ENCODE assay signal across 13 cellular contexts in genomic region chr4:2907706-2908293, GRCh38. TPM values are rescaled to one million over a fixed set of nuclear protein-coding genes. Genes with fewer than 3 reads are reported as not detected.
DNase-seq lines count a peak whose midpoint lies in the region; ATAC-seq and TF ChIP-seq lines count a peak whose summit lies in the region.
"Had no signal": no experiment of that assay in that cellular context is flagged by ENCODE, and none has a peak within 500 bp of the region (broad histone marks: within the 10 kb centered on the region; RNA-seq: fewer than 3 reads in every experiment).

No MANE protein-coding gene starts in this region.

- no peaks in the 10 kb centered on the region for H3K27me3 Mint-ChIP-seq in activated CD4-positive, alpha-beta T cell treated with anti-CD3 and anti-CD28 coated beads, Interleukin-2, amount 10 ng/mL, durations not matched to agents 7 days and 5 days
- H3K27me3 Mint-ChIP-seq in endothelial cell (ENCODE audit: unreplicated experiment) = peaks cover 2% of the 10 kb centered on the region
- H3K27me3 Mint-ChIP-seq in progenitor cell of endocrine pancreas = no peaks in the 10 kb centered on the region

- peak overlapping the region; percentile 57 for H3K27ac Mint-ChIP-seq in activated CD4-positive, alpha-beta T cell treated with anti-CD3 and anti-CD28 coated beads, Interleukin-2, amount 10 ng/mL, durations not matched to agents 7 days and 5 days
- H3K27ac Mint-ChIP-seq in endothelial cell (ENCODE audit: unreplicated experiment) (peak overlapping the region; percentile 86), progenitor cell of endocrine pancreas (peak overlapping the region; percentile 96)

- H3K4me3 Mint-ChIP-seq in activated CD4-positive, alpha-beta T cell treated with anti-CD3 and anti-CD28 coated beads, Interleukin-2, amount 10 ng/mL, durations not matched to agents 7 days and 5 days = no peak overlapping the region
- peak overlapping the region; percentile 81 for H3K4me3 Mint-ChIP-seq in endothelial cell (ENCODE audit: unreplicated experiment)
- H3K4me3 Mint-ChIP-seq in progenitor cell of endocrine pancreas (ENCODE audit: low read depth) = peak overlapping the region; percentile 55

- TF ChIP-seq POLR2A in erythroblast (IDR thresholded peaks at IDR 0.05; ENCODE audit: low read length) = no peak

- peaks cover 22% of the 10 kb centered on the region for H3K4me1 Mint-ChIP-seq in activated CD4-positive, alpha-beta T cell treated with anti-CD3 and anti-CD28 coated beads, Interleukin-2, amount 10 ng/mL, durations not matched to agents 7 days and 5 days
- H3K4me1 Mint-ChIP-seq in endothelial cell (ENCODE audit: unreplicated experiment) (peaks cover 11% of the 10 kb centered on the region), progenitor cell of endocrine pancreas (ENCODE audit: low read depth) (peaks cover 46% of the 10 kb centered on the region)

- no peak for TF ChIP-seq CTCF in endothelial cell (IDR thresholded peaks at IDR 0.05; ENCODE audit: unreplicated experiment)
- no peak for TF ChIP-seq CTCF in progenitor cell of endocrine pancreas (IDR thresholded peaks at IDR 0.05; ENCODE audit: unreplicated experiment)

- DNase-seq in activated CD4-positive, alpha-beta T cell treated with anti-CD3 and anti-CD28 coated beads, Interleukin-2, amount 10 ng/mL, durations not matched to agents 7 days and 5 days = no peak
- DNase-seq in activated CD4-positive, alpha-beta T cell treated with anti-CD3 and anti-CD28 coated beads for 1 hour = no peak
- peak; percentile 23 for DNase-seq in NCI-H1417 treated with DMSO at 0.1 percent for 48 hours (lab: John Stamatoyannopoulos, UW)
- no peak for DNase-seq in endothelial cell (ENCODE audit: low spot score)
- peak; percentile 50 for DNase-seq in progenitor cell of endocrine pancreas (ENCODE audit: low spot score, unreplicated experiment)
- DNase-seq in erythroblast (lab: John Stamatoyannopoulos, UW) = no peak
- DNase-seq: ACHN; activated effector memory CD4-positive, alpha-beta T cell treated with anti-CD3 and anti-CD28 coated beads, Interleukin-2, amount 50 U/mL, for 16 hours; NCI-H1105; ovary; SK-N-SH had no signal

- CTCF ChIA-PET in activated CD4-positive, alpha-beta T cell treated with anti-CD3 and anti-CD28 coated beads, Interleukin-2, amount 10 ng/mL, durations not matched to agents 7 days and 5 days (lab: Charles Lee) = no interaction called here

- ATAC-seq in HG02610 (IDR thresholded peaks at IDR 0.05; ENCODE audit: unreplicated experiment) (no peak), HG02981 (IDR thresholded peaks at IDR 0.05; ENCODE audit: unreplicated experiment) (no peak)

- H3K9me3 Mint-ChIP-seq in activated CD4-positive, alpha-beta T cell treated with anti-CD3 and anti-CD28 coated beads, Interleukin-2, amount 10 ng/mL, durations not matched to agents 7 days and 5 days = no peaks in the 10 kb centered on the region
- H3K9me3 Mint-ChIP-seq in endothelial cell (ENCODE audit: unreplicated experiment) (no peaks in the 10 kb centered on the region), progenitor cell of endocrine pancreas (ENCODE audit: low read depth) (no peaks in the 10 kb centered on the region)

- peaks cover 54% of the 10 kb centered on the region for H3K36me3 Mint-ChIP-seq in activated CD4-positive, alpha-beta T cell treated with anti-CD3 and anti-CD28 coated beads, Interleukin-2, amount 10 ng/mL, durations not matched to agents 7 days and 5 days (ENCODE audit: low read depth)
- peaks cover 69% of the 10 kb centered on the region for H3K36me3 Mint-ChIP-seq in endothelial cell (ENCODE audit: low read depth, unreplicated experiment)
- peaks cover 30% of the 10 kb centered on the region for H3K36me3 Mint-ChIP-seq in progenitor cell of endocrine pancreas (ENCODE audit: insufficient read depth)

- POLR2A ChIA-PET in activated CD4-positive, alpha-beta T cell treated with anti-CD3 and anti-CD28 coated beads, Interleukin-2, amount 10 ng/mL, durations not matched to agents 7 days and 5 days (lab: Charles Lee) = no interaction called here

RNA-seq across cellular contexts. Expression of gene NOP14, which starts 55.4 kb away (rescaled TPM):
- total RNA-seq in activated CD4-positive, alpha-beta T cell treated with anti-CD3 and anti-CD28 coated beads, Interleukin-2, amount 10 ng/mL, durations not matched to agents 7 days and 5 days = 10 to 100 TPM; 49.1 to 50.7 TPM
- total RNA-seq in endothelial cell (ENCODE audit: unreplicated experiment) = 22.9 TPM
- 31.5 and 33.4 TPM in 2 replicates for total RNA-seq in progenitor cell of endocrine pancreas

RNA-seq across cellular contexts. Expression of gene GRK4, which starts 55.6 kb away (rescaled TPM):
- total RNA-seq in activated CD4-positive, alpha-beta T cell treated with anti-CD3 and anti-CD28 coated beads, Interleukin-2, amount 10 ng/mL, durations not matched to agents 7 days and 5 days = 1 to 10 TPM; 2.5 to 5.2 TPM
- total RNA-seq in endothelial cell (ENCODE audit: unreplicated experiment) (5.9 TPM), progenitor cell of endocrine pancreas (14.9 and 16.2 TPM in 2 replicates)

Comparison
In these comparisons a context has a peak if more than half of its experiments do, and no peak if none do; other contexts are left out.
1. DNase-seq: peak in NCI-H1417 treated with DMSO at 0.1 percent for 48 hours (single experiment) and progenitor cell of endocrine pancreas (single experiment); none in activated CD4-positive, alpha-beta T cell treated with anti-CD3 and anti-CD28 coated beads, Interleukin-2, amount 10 ng/mL, durations not matched to agents 7 days and 5 days (single experiment), activated CD4-positive, alpha-beta T cell treated with anti-CD3 and anti-CD28 coated beads for 1 hour (single experiment), endothelial cell (single experiment) and erythroblast (0 of 2).
2. Peak in every context shown above with its lines, with median percentiles within 50 percentile points of each other: H3K27ac Mint-ChIP-seq.